ENCODE assay signal across 8 cellular contexts in genomic region chr9:107548298-107549142, GRCh38. TPM values are rescaled to one million over a fixed set of nuclear protein-coding genes. Genes with fewer than 3 reads are reported as not detected.
DNase-seq lines count a peak whose midpoint lies in the region; ATAC-seq and TF ChIP-seq lines count a peak whose summit lies in the region.

No MANE protein-coding gene starts in this region.

- 0 out of 22 replicates have a peak, but pooled peaks cover 0 to 3% (median 0%) of the 10 kb centered on the region in 11 experiments for H3K9me3 ChIP-seq in BLaER1 treated with 17β-estradiol and CSF1 and Interleukin-3, amounts not matched to agents 10 nM and 100 nM (replicated peaks in 1 of 11)
- H3K9me3 ChIP-seq in neutrophil: no peaks in the 10 kb centered on the region

- H3K27ac Mint-ChIP-seq in endothelial cell (ENCODE audit: unreplicated experiment): peak overlapping the region; percentile 68

- peaks cover 8% of the 10 kb centered on the region for H3K27me3 Mint-ChIP-seq in endothelial cell (ENCODE audit: unreplicated experiment)

- no peak for ATAC-seq in GM19328 (IDR thresholded peaks at IDR 0.05; ENCODE audit: unreplicated experiment)
- no peak for ATAC-seq in GM21576 (IDR thresholded peaks at IDR 0.05; ENCODE audit: unreplicated experiment)

- H3K9me3 Mint-ChIP-seq in endothelial cell (ENCODE audit: unreplicated experiment): no peaks in the 10 kb centered on the region

- peak overlapping the region in 4 of 11 experiments; percentile 24 to 46 (median 43); a peak in 7 of 22 replicates for H3K9ac ChIP-seq in BLaER1 treated with 17β-estradiol and CSF1 and Interleukin-3, amounts not matched to agents 10 nM and 100 nM

- no peaks in the 10 kb centered on the region for H3K36me3 Mint-ChIP-seq in endothelial cell (ENCODE audit: low read depth, unreplicated experiment)

- H3K27me3 ChIP-seq in BLaER1 treated with 17β-estradiol and CSF1 and Interleukin-3, amounts not matched to agents 10 nM and 100 nM: no peaks in the 10 kb centered on the region
- no peaks in the 10 kb centered on the region for H3K27me3 ChIP-seq in neutrophil

- H3K4me3 ChIP-seq in BLaER1 treated with 17β-estradiol and CSF1 and Interleukin-3, amounts not matched to agents 10 nM and 100 nM: no peak overlapping the region; a peak in 1 of 20 replicates
- peak overlapping the region; percentile 21 to 32 for H3K4me3 ChIP-seq in neutrophil (ENCODE audit: low read depth in 1 of 2, low read length in 1 of 2)

- peak overlapping the region; percentile 49 to 76 (median 63); a peak in 21 of 22 replicates for H3K27ac ChIP-seq in BLaER1 treated with 17β-estradiol and CSF1 and Interleukin-3, amounts not matched to agents 10 nM and 100 nM
- no peak overlapping the region for H3K27ac ChIP-seq in neutrophil

- H3K36me3 ChIP-seq in BLaER1 treated with 17β-estradiol and CSF1 and Interleukin-3, amounts not matched to agents 10 nM and 100 nM: no peaks in the 10 kb centered on the region
- H3K36me3 ChIP-seq in neutrophil: no peaks in the 10 kb centered on the region

- no peak overlapping the region for H3K4me3 Mint-ChIP-seq in endothelial cell (ENCODE audit: unreplicated experiment)

- TF ChIP-seq CTCF in endothelial cell (IDR thresholded peaks at IDR 0.05; ENCODE audit: unreplicated experiment) (no peak), neutrophil (IDR thresholded peaks at IDR 0.05) (no peak)

- H3K4me2 ChIP-seq in BLaER1 treated with 17β-estradiol and CSF1 and Interleukin-3, amounts not matched to agents 10 nM and 100 nM: peak overlapping the region; percentile 67 to 83 (median 77)

- peaks cover 22 to 29% (median 25%) of the 10 kb centered on the region in 10 experiments for H3K4me1 ChIP-seq in BLaER1 treated with 17β-estradiol and CSF1 and Interleukin-3, amounts not matched to agents 10 nM and 100 nM
- peaks cover 9 to 10% of the 10 kb centered on the region in 2 experiments for H3K4me1 ChIP-seq in neutrophil (ENCODE audit: control insufficient read depth in 1 of 2, insufficient read depth in 1 of 2, low read depth in 1 of 2, low read length in 1 of 2)

- peak; percentile 33 for DNase-seq in NCI-H69 (lab: John Stamatoyannopoulos, UW)
- no peak for DNase-seq in endothelial cell (ENCODE audit: low spot score)
- no peak for DNase-seq in stimulated activated CD4-positive, alpha-beta T cell treated with anti-CD3 and anti-CD28 coated beads, Interleukin-4, amount 100 ng/mL, for 24 hours
- DNase-seq in central memory CD4-positive, alpha-beta T cell: no peak

- no peaks in the 10 kb centered on the region for H4K20me1 ChIP-seq in BLaER1 treated with 17β-estradiol and CSF1 and Interleukin-3, amounts not matched to agents 10 nM and 100 nM

- H3K4me1 Mint-ChIP-seq in endothelial cell (ENCODE audit: unreplicated experiment): peaks cover 15% of the 10 kb centered on the region

RNA-seq across cellular contexts. Expression of gene KLF4, which starts 59.0 kb away (rescaled TPM):
- total RNA-seq in endothelial cell (ENCODE audit: unreplicated experiment): 16.4 TPM

Comparison
In these comparisons a context has a peak if more than half of its experiments do, and no peak if none do; other contexts are left out.
1. H3K4me3 ChIP-seq: peak in neutrophil (2 of 2); none in BLaER1 treated with 17β-estradiol and CSF1 and Interleukin-3, amounts not matched to agents 10 nM and 100 nM (0 of 10).